In the genomic region with DNA sequence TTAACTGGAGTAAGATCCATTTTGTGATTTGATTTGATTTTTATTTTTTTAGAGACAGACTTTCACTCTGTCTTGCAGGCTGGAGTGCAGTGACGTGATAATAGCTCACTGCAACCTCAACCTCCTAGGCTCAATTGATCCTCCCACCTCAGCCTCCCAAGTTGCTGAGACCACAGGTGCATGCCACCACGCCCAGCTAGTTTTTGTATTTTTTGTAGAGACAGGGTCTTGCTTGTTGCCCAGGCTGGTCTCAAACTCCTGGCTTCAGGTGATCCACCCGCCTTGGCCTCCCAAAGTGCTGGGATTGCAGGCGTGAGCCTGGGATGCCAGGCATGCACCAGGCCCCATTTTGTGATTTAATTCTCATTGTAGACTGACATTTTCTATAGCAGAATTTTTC, we compare ENCODE assay signal across 7 cellular contexts.
DNase-seq lines count a peak whose midpoint lies in the region; ATAC-seq and TF ChIP-seq lines count a peak whose summit lies in the region.
"Not testable (repeated sequence)": the region's sequence is repeated elsewhere in the genome, so short reads cannot be mapped to it uniquely, and the experiment has no call there.

No MANE protein-coding gene starts in this region.

- H3K4me3 ChIP-seq in MM.1S (ENCODE audit: low read length): not testable (repeated sequence)

- not testable (repeated sequence) for H3K36me3 ChIP-seq in MM.1S (replicated peaks; ENCODE audit: insufficient read depth, low read length)

- not testable (repeated sequence) for H3K9ac ChIP-seq in MM.1S (ENCODE audit: low read length)

- not testable (repeated sequence) for H3F3A ChIP-seq in MM.1S (ENCODE audit: insufficient read depth, low read length)

- DNase-seq in MM.1S; epithelial cell of prostate (ENCODE audit: low read depth, low spot score): not testable (repeated sequence)
- peak; percentile 52 for DNase-seq in activated CD8-positive, alpha-beta memory T cell treated with anti-CD3 and anti-CD28 coated beads for 24 hours

- not testable (repeated sequence) for H3K4me1 ChIP-seq in MM.1S (ENCODE audit: low read length)

- peak; percentile 7 for ATAC-seq in GM18858 (IDR thresholded peaks at IDR 0.05; ENCODE audit: unreplicated experiment)
- ATAC-seq in GM19463 (IDR thresholded peaks at IDR 0.05; ENCODE audit: unreplicated experiment): peak; percentile 18
- peak; percentile 15 for ATAC-seq in HG02610 (IDR thresholded peaks at IDR 0.05; ENCODE audit: unreplicated experiment)
- ATAC-seq in HG03095 (IDR thresholded peaks at IDR 0.05; ENCODE audit: unreplicated experiment): peak; percentile 15

- H3K9me3 ChIP-seq in MM.1S (replicated peaks; ENCODE audit: insufficient read depth, low read length): not testable (repeated sequence)

- H2AFZ ChIP-seq in MM.1S (ENCODE audit: low read length): not testable (repeated sequence)

- not testable (repeated sequence) for H3K27ac ChIP-seq in MM.1S (ENCODE audit: low read length)
- peak overlapping the region; percentile 88 for H3K27ac ChIP-seq in epithelial cell of prostate

- H3K79me2 ChIP-seq in MM.1S (ENCODE audit: low read length): not testable (repeated sequence)

- TF ChIP-seq CTCF in MM.1S (IDR thresholded peaks at IDR 0.05; ENCODE audit: low read length): not testable (repeated sequence)

- peak overlapping the region; percentile 40; the same call in 1 of the 2 replicates for H3K4me2 ChIP-seq in MM.1S (ENCODE audit: low read depth, low read length)

- H4K20me1 ChIP-seq in MM.1S (ENCODE audit: insufficient read depth, low read length): not testable (repeated sequence)

- not testable (repeated sequence) for H3K27me3 ChIP-seq in MM.1S (replicated peaks; ENCODE audit: insufficient read depth, low read length)

- not testable (repeated sequence) for H3K9me2 ChIP-seq in MM.1S (replicated peaks; ENCODE audit: insufficient read depth, low read length)
